10 cellular contexts compared by ENCODE assay signal in genomic region chr12:127809236-127809635, GRCh38.
A peak's percentile ranks its signal among the peaks of the same experiment; 100 is the strongest.
DNase-seq lines count a peak whose midpoint lies in the region; ATAC-seq and TF ChIP-seq lines count a peak whose summit lies in the region.
"Had no signal": no experiment of that assay in that cellular context is flagged by ENCODE, and none has a peak within 500 bp of the region (broad histone marks: within the 10 kb centered on the region; RNA-seq: fewer than 3 reads in every experiment).

No MANE protein-coding gene starts in this region.

- H3K27ac ChIP-seq in mesodermal cell (ENCODE audit: low read depth, low read length, severe bottlenecking): peak overlapping the region; percentile 57
- H3K27ac ChIP-seq: parathyroid adenoma had no signal

- no peaks in the 10 kb centered on the region for H3K36me3 Mint-ChIP-seq in activated T-cell treated with anti-CD3 and anti-CD28 coated beads, Interleukin-2, amount 50 U/mL, for 24 hours (ENCODE audit: low read depth)
- no peaks in the 10 kb centered on the region for H3K36me3 Mint-ChIP-seq in effector memory CD8-positive, alpha-beta T cell (ENCODE audit: insufficient read depth)

- H3K4me3 Mint-ChIP-seq in activated T-cell treated with anti-CD3 and anti-CD28 coated beads, Interleukin-2, amount 50 U/mL, for 24 hours: no peak overlapping the region
- no peak overlapping the region for H3K4me3 Mint-ChIP-seq in effector memory CD8-positive, alpha-beta T cell

- no peak overlapping the region for H3K27ac Mint-ChIP-seq in activated T-cell treated with anti-CD3 and anti-CD28 coated beads, Interleukin-2, amount 50 U/mL, for 24 hours
- no peak overlapping the region for H3K27ac Mint-ChIP-seq in effector memory CD8-positive, alpha-beta T cell

- DNase-seq in AG09309 (ENCODE audit: low read depth) (peak; percentile 61), M059J (ENCODE audit: low read depth) (peak; percentile 77), cerebellum (ENCODE audit: low spot score) (peak; percentile 41), NCI-H524 treated with DMSO at 0.1 percent for 48 hours (lab: John Stamatoyannopoulos, UW) (no peak), NCI-H524 (lab: John Stamatoyannopoulos, UW) (no peak)
- no peak for DNase-seq in activated T-cell treated with anti-CD3 and anti-CD28 coated beads, Interleukin-2, amount 50 U/mL, for 24 hours
- no peak for DNase-seq in effector memory CD8-positive, alpha-beta T cell

- H3K9me3 ChIP-seq in mesodermal cell (ENCODE audit: control insufficient read depth, low read length): no peaks in the 10 kb centered on the region

- peaks cover 15% of the 10 kb centered on the region for H3K4me1 ChIP-seq in mesodermal cell (ENCODE audit: control insufficient read depth, insufficient read depth, low read length, poor library complexity, severe bottlenecking)
- H3K4me1 ChIP-seq: parathyroid adenoma had no signal

- H3K27me3 Mint-ChIP-seq in activated T-cell treated with anti-CD3 and anti-CD28 coated beads, Interleukin-2, amount 50 U/mL, for 24 hours: no peaks in the 10 kb centered on the region
- no peaks in the 10 kb centered on the region for H3K27me3 Mint-ChIP-seq in effector memory CD8-positive, alpha-beta T cell

- no peak for TF ChIP-seq CTCF in AG09309 (IDR thresholded peaks at IDR 0.05; ENCODE audit: control insufficient read depth, insufficient read depth, low read depth, low read length, missing control alignments)

- ATAC-seq in effector memory CD8-positive, alpha-beta T cell (replicated peaks): no peak
- ATAC-seq: Panc1 had no signal

- no peaks in the 10 kb centered on the region for H3K4me1 Mint-ChIP-seq in activated T-cell treated with anti-CD3 and anti-CD28 coated beads, Interleukin-2, amount 50 U/mL, for 24 hours (ENCODE audit: low read depth)
- no peaks in the 10 kb centered on the region for H3K4me1 Mint-ChIP-seq in effector memory CD8-positive, alpha-beta T cell (ENCODE audit: low read depth in 2 of 2)

- WGBS in mesodermal cell (ENCODE audit: insufficient coverage in 2 of 2), 2 experiments: 79 to 87% methylated on average over 1 of the region's 1 CpG

- peaks cover 12% of the 10 kb centered on the region for H3K9me3 Mint-ChIP-seq in activated T-cell treated with anti-CD3 and anti-CD28 coated beads, Interleukin-2, amount 50 U/mL, for 24 hours
- H3K9me3 Mint-ChIP-seq in effector memory CD8-positive, alpha-beta T cell: peaks cover 5 to 12% of the 10 kb centered on the region in 2 donors

- H3K4me3 ChIP-seq in AG09309 (ENCODE audit: control insufficient read depth, low read depth, low read length) (no peak overlapping the region), mesodermal cell (ENCODE audit: extremely low read depth, insufficient read depth, low read length, poor library complexity, severe bottlenecking) (no peak overlapping the region)

- H3K36me3 ChIP-seq in mesodermal cell (ENCODE audit: control insufficient read depth, insufficient read depth, low read length): no peaks in the 10 kb centered on the region

Comparison
In these comparisons a context has a peak if more than half of its experiments do, and no peak if none do; other contexts are left out.
1. DNase-seq: peak in AG09309 (single experiment), M059J (single experiment) and cerebellum (single experiment); none in activated T-cell treated with anti-CD3 and anti-CD28 coated beads, Interleukin-2, amount 50 U/mL, for 24 hours (single experiment), NCI-H524 treated with DMSO at 0.1 percent for 48 hours (single experiment), effector memory CD8-positive, alpha-beta T cell (0 of 3) and NCI-H524 (0 of 2).